ENCODE assay signal across 1 cellular context in the genomic region with DNA sequence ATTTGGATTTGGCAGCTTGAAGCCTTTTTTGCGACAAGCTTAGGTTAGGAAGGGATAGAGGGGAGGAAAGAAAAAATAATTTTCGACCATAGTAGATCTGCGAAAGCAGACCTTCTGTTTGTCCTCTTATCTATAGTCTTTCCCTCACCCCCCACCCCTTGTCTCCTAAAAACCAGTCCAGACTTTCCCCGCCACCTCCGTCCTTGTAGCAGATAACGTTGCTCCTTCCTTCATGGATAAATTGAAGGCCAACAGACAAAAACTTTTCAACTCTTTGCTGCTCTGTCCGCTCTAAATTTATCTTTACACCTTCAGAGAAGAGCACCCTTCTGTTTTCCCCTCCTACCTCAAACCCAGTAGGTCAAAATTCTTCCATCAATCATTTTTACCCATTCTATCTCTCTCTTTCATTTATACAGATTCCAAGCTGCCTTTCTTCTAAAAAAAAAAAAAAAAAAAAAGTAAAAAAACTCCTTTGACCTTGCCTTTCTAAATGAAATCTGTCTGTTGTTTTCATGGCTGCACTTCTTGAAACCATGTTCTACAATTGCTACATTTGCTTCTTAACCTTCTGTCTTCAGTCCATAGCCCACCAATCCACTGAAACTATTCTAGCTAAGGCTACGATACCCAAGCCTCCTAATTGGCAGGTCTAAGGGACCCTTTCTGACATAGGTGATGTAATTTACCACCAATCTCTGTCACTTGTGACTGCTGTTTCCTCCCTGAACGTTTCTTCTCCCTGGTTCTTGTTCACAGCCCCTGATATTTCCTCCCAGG.
TF ChIP-seq lines count a peak whose summit lies in the region.

No MANE protein-coding gene starts in this region.

TF ChIP-seq in SK-N-SH, 30 proteins besides CTCF, POLR2A, EP300 and RAD21 (continued from another document):
- no peak for TF ChIP-seq REST (IDR thresholded peaks at IDR 0.05; ENCODE audit: low read depth, low read length)
- TF ChIP-seq USF2 (IDR thresholded peaks at IDR 0.05; ENCODE audit: borderline replicate concordance, low read depth, low read length): no peak
- TF ChIP-seq, protein P1, sequence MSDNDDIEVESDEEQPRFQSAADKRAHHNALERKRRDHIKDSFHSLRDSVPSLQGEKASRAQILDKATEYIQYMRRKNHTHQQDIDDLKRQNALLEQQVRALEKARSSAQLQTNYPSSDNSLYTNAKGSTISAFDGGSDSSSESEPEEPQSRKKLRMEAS (IDR thresholded peaks at IDR 0.05; ENCODE audit: low read depth): no peak
- no peak for TF ChIP-seq TAF1 (IDR thresholded peaks at IDR 0.05; ENCODE audit: borderline replicate concordance, low read depth, low read length)
